ENCODE assay signal across 8 cellular contexts in the genomic region with DNA sequence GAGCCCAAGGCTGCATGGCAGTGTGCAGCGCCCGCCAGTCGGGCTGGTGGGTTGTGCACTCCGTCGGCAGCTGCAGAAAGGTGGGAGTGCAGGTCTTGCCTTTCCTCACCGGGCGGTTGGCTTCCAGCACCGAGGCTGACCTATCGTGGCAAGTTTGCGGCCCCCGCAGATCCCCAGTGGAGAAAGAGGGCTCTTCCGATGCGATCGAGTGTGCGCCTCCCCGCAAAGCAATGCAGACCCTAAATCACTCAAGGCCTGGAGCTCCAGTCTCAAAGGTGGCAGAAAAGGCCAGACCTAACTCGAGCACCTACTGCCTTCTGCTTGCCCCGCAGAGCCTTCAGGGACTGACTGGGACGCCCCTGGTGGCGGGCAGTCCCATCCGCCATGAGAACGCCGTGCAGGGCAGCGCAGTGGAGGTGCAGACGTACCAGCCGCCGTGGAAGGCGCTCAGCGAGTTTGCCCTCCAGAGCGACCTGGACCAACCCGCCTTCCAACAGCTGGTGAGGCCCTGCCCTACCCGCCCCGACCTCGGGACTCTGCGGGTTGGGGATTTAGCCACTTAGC. TPM values are rescaled to one million over a fixed set of nuclear protein-coding genes. Genes with fewer than 3 reads are reported as not detected.
DNase-seq lines count a peak whose midpoint lies in the region; ATAC-seq and TF ChIP-seq lines count a peak whose summit lies in the region.

No MANE protein-coding gene starts in this region.

- peaks cover 52 to 82% (median 52%) of the 10 kb centered on the region in 3 donors for H3K4me1 ChIP-seq in esophagus squamous epithelium
- H3K4me1 ChIP-seq in sigmoid colon = peaks cover 0 to 59% (median 49%) of the 10 kb centered on the region in 4 donors

- H3K9me3 Mint-ChIP-seq in activated CD4-positive, alpha-beta T cell treated with anti-CD3 and anti-CD28 coated beads for 36 hours (ENCODE audit: low read depth) = no peaks in the 10 kb centered on the region

- TF ChIP-seq CTCF in esophagus squamous epithelium (IDR thresholded peaks at IDR 0.05) = no peak
- no peak for TF ChIP-seq CTCF in sigmoid colon (IDR thresholded peaks at IDR 0.05)

- no peaks in the 10 kb centered on the region for H3K36me3 ChIP-seq in esophagus squamous epithelium
- H3K36me3 ChIP-seq in sigmoid colon = no peaks in the 10 kb centered on the region

- H3K4me3 ChIP-seq in esophagus squamous epithelium (peak overlapping the region in 3 of 4 donors; percentile 38 to 66 (median 43)), sigmoid colon (peak overlapping the region in 3 of 4 donors; percentile 39 to 50 (median 45))

- POLR2A ChIA-PET in activated CD4-positive, alpha-beta T cell treated with anti-CD3 and anti-CD28 coated beads for 36 hours (lab: Charles Lee) = no interaction called here

- H3K27ac ChIP-seq in esophagus squamous epithelium (no peak overlapping the region), sigmoid colon (peak overlapping the region in 3 of 4 donors; percentile 53 to 64 (median 58))

- TF ChIP-seq POLR2A in esophagus squamous epithelium (IDR thresholded peaks at IDR 0.05) = no peak
- no peak for TF ChIP-seq POLR2A in sigmoid colon (IDR thresholded peaks at IDR 0.05)
- no peak for TF ChIP-seq POLR2A in GM18505 (IDR thresholded peaks at IDR 0.05; ENCODE audit: borderline replicate concordance, extremely low read depth, insufficient read depth, insufficient read length)

- H3K4me3 Mint-ChIP-seq in activated CD4-positive, alpha-beta T cell treated with anti-CD3 and anti-CD28 coated beads for 36 hours = peak overlapping the region; percentile 75

- H3K27me3 Mint-ChIP-seq in activated CD4-positive, alpha-beta T cell treated with anti-CD3 and anti-CD28 coated beads for 36 hours = peaks cover 70% of the 10 kb centered on the region

- peak; percentile 8 for DNase-seq in NCI-H1105 treated with DMSO at 0.1 percent for 48 hours (lab: John Stamatoyannopoulos, UW)
- no peak for DNase-seq in NCI-H1105 (lab: John Stamatoyannopoulos, UW)
- peak; percentile 73 for DNase-seq in activated CD4-positive, alpha-beta T cell treated with anti-CD3 and anti-CD28 coated beads for 36 hours
- no peak for DNase-seq in esophagus squamous epithelium (lab: John Stamatoyannopoulos, UW)
- DNase-seq in sigmoid colon = no peak
- DNase-seq in cerebellar nuclear complex (lab: John Stamatoyannopoulos, UW) = no peak

- no peak for TF ChIP-seq EP300 in sigmoid colon (IDR thresholded peaks at IDR 0.05)

- CTCF ChIA-PET in activated CD4-positive, alpha-beta T cell treated with anti-CD3 and anti-CD28 coated beads for 36 hours (lab: Charles Lee) = interaction anchor here (0.7 kb wide), 1 partner anchor 9 kb away, joined by 3 read pairs; no protein-coding TSS in a partner anchor

- H3K36me3 Mint-ChIP-seq in activated CD4-positive, alpha-beta T cell treated with anti-CD3 and anti-CD28 coated beads for 36 hours (ENCODE audit: low read depth) = no peaks in the 10 kb centered on the region

- H3K27me3 ChIP-seq in esophagus squamous epithelium = peaks cover 33 to 100% (median 59%) of the 10 kb centered on the region in 4 donors
- peaks cover 65 to 100% (median 95%) of the 10 kb centered on the region in 3 donors for H3K27me3 ChIP-seq in sigmoid colon

- H3K9me3 ChIP-seq in esophagus squamous epithelium (no peaks in the 10 kb centered on the region), sigmoid colon (no peaks in the 10 kb centered on the region)

- ATAC-seq in activated CD4-positive, alpha-beta T cell treated with anti-CD3 and anti-CD28 coated beads for 36 hours = peak; percentile 58
- ATAC-seq in GM18505 (IDR thresholded peaks at IDR 0.05; ENCODE audit: unreplicated experiment) (no peak), GM21528 (IDR thresholded peaks at IDR 0.05; ENCODE audit: low FRiP score, unreplicated experiment) (no peak)

- peaks cover 50% of the 10 kb centered on the region for H3K4me1 Mint-ChIP-seq in activated CD4-positive, alpha-beta T cell treated with anti-CD3 and anti-CD28 coated beads for 36 hours

- WGBS in esophagus squamous epithelium, 2 donors = 7% methylated on average over 16 of the region's 35 CpGs; no CpG with 5 or more reads in 1 of the 2 donors
- 8 to 17% methylated on average over 35 of the region's 35 CpGs for WGBS in sigmoid colon, 2 donors

- H3K27ac Mint-ChIP-seq in activated CD4-positive, alpha-beta T cell treated with anti-CD3 and anti-CD28 coated beads for 36 hours = no peak overlapping the region

- intact Hi-C loops in activated CD4-positive, alpha-beta T cell treated with anti-CD3 and anti-CD28 coated beads for 36 hours (cut with DNase I, micrococcal nuclease) = loop anchor here in 1 of 2 experiments (5.0 kb wide), 1 partner anchor 159 kb away; no protein-coding TSS in a partner anchor
- intact Hi-C loops in esophagus squamous epithelium (cut with DNase I) = no loop called here
- intact Hi-C loops in sigmoid colon (cut with DNase I) = no loop called here

RNA-seq across cellular contexts. Expression of a gene that starts 4.3 kb away (rescaled TPM):
- under 1 TPM in 1 of 2 experiments, not detected in 1; 0.25 TPM for total RNA-seq in activated CD4-positive, alpha-beta T cell treated with anti-CD3 and anti-CD28 coated beads for 36 hours
- under 1 TPM in 3 of 4 donors, not detected in 1; 0.22 to 0.95 (median 0.70) TPM for total RNA-seq in esophagus squamous epithelium
- 1 to 10 TPM; 2.2 to 6.4 (median 2.8) TPM for total RNA-seq in sigmoid colon
- polyA plus RNA-seq in sigmoid colon = 1 to 10 TPM in 1 of 3 donors, under 1 TPM in 1, not detected in 1; 0.52 to 2.4 TPM

RNA-seq across cellular contexts. Expression of a gene that starts 29.6 kb away (rescaled TPM):
- 100 to 1,000 TPM; 100 to 136 TPM for total RNA-seq in activated CD4-positive, alpha-beta T cell treated with anti-CD3 and anti-CD28 coated beads for 36 hours
- total RNA-seq in esophagus squamous epithelium (100 to 1,000 TPM in 1 of 4 donors, 10 to 100 TPM in 3; 56.6 to 125 (median 83.1) TPM), sigmoid colon (100 to 1,000 TPM in 1 of 4 donors, 10 to 100 TPM in 3; 58.4 to 102 (median 82.0) TPM)
- 100 to 1,000 TPM; 191 to 476 (median 258) TPM for polyA plus RNA-seq in sigmoid colon

Comparison
In these comparisons a context has a peak if more than half of its experiments do, and no peak if none do; other contexts are left out.
1. DNase-seq: peak in NCI-H1105 treated with DMSO at 0.1 percent for 48 hours (single experiment) and activated CD4-positive, alpha-beta T cell treated with anti-CD3 and anti-CD28 coated beads for 36 hours (single experiment); none in NCI-H1105 (single experiment), esophagus squamous epithelium (single experiment), sigmoid colon (single experiment) and cerebellar nuclear complex (0 of 2).
2. H3K27ac ChIP-seq: peak in sigmoid colon (3 of 4); none in esophagus squamous epithelium (0 of 4).